ENCODE assay signal across 12 cellular contexts in genomic region chr1:181936269-181936668, GRCh38.
DNase-seq lines count a peak whose midpoint lies in the region; ATAC-seq, FAIRE-seq and TF ChIP-seq lines count a peak whose summit lies in the region.
"Had no signal": no experiment of that assay in that cellular context is flagged by ENCODE, and none has a peak within 500 bp of the region (broad histone marks: within the 10 kb centered on the region; RNA-seq: fewer than 3 reads in every experiment).

No MANE protein-coding gene starts in this region.

- H4K8ac ChIP-seq in H9 (replicated peaks; ENCODE audit: insufficient read length, low read depth, low read length) = no peak overlapping the region

- no peak overlapping the region; the same call in 1 of the 2 replicates for H3K14ac ChIP-seq in H9 (ENCODE audit: insufficient read depth, low read length)

- H3K23me2 ChIP-seq in H9 (ENCODE audit: insufficient read length, low read depth, low read length, poor library complexity, severe bottlenecking) = no peaks in the 10 kb centered on the region

- no peak overlapping the region for H2AK5ac ChIP-seq in H9 (ENCODE audit: insufficient read length, low read length)

- TF ChIP-seq CTCF in right atrium auricular region (IDR thresholded peaks at IDR 0.05) (no peak), H9 (conservative IDR thresholded peaks at IDR 0.05) (no peak)

- peak overlapping the region in 1 of 3 experiments; percentile 59; a peak in 1 of 7 replicates for H3K27ac Mint-ChIP-seq in H9
- H3K27ac Mint-ChIP-seq: naive B cell, type B pancreatic cell had no signal

- no peak overlapping the region for H4K91ac ChIP-seq in H9 (ENCODE audit: insufficient read length, low read depth, low read length)

- no peak overlapping the region for H4K5ac ChIP-seq in H9 (ENCODE audit: insufficient read length, low read depth, low read length)

- in situ Hi-C loops in HAP-1 (cut with MboI; ENCODE audit: low sequenced_read_pairs) = loop anchor here (25.0 kb wide), 1 partner anchor 449 kb away; the partner anchor contains the start of gene CACNA1E

- H2AFZ ChIP-seq in H9 (ENCODE audit: low read length) = no peak overlapping the region

- no peak overlapping the region for H3K4ac ChIP-seq in H9 (ENCODE audit: low read depth, low read length)

- no peaks in the 10 kb centered on the region for H3K79me1 ChIP-seq in H9 (ENCODE audit: insufficient read depth, low read depth, low read length, poor library complexity, severe bottlenecking)

- H3K4me2 ChIP-seq in H9 (ENCODE audit: insufficient read depth, insufficient read length, low read length) = no peak overlapping the region

- H2BK12ac ChIP-seq in H9 (ENCODE audit: insufficient read length, low read depth, low read length) = no peak overlapping the region

- no peaks in the 10 kb centered on the region; a peak in 1 of 5 replicates for H3K9me3 Mint-ChIP-seq in H9
- H3K9me3 Mint-ChIP-seq: naive B cell, type B pancreatic cell had no signal

- no peak overlapping the region for H3K27ac ChIP-seq in right atrium auricular region
- no peak overlapping the region for H3K27ac ChIP-seq in H9 (ENCODE audit: insufficient read length, low read depth, low read length)

- no peaks in the 10 kb centered on the region for H3K36me3 Mint-ChIP-seq in H9 (ENCODE audit: insufficient read depth in 1 of 3, low read depth in 3 of 3)
- H3K36me3 Mint-ChIP-seq: naive B cell, type B pancreatic cell had no signal

- no peak overlapping the region for H3K4me3 ChIP-seq in right atrium auricular region
- no peak overlapping the region for H3K4me3 ChIP-seq in HAP-1

- H3K4me1 ChIP-seq in right atrium auricular region (no peaks in the 10 kb centered on the region), HAP-1 (no peaks in the 10 kb centered on the region), H9 (ENCODE audit: insufficient read depth, low read length) (no peaks in the 10 kb centered on the region)

- no peaks in the 10 kb centered on the region; the same call in 1 of the 2 replicates for H3K27me3 Mint-ChIP-seq in H9 (ENCODE audit: low read depth)
- H3K27me3 Mint-ChIP-seq: naive B cell had no signal

- H2BK120ac ChIP-seq in H9 (ENCODE audit: low read depth, low read length, poor library complexity, severe bottlenecking) = no peak overlapping the region

- peak; percentile 40 for ATAC-seq in GM18498 (IDR thresholded peaks at IDR 0.05; ENCODE audit: unreplicated experiment)
- peak; percentile 42 for ATAC-seq in HG02798 (IDR thresholded peaks at IDR 0.05; ENCODE audit: poor library complexity, unreplicated experiment)
- peak; percentile 29 for ATAC-seq in HG03565 (IDR thresholded peaks at IDR 0.05; ENCODE audit: unreplicated experiment)

- H3K18ac ChIP-seq in H9 (ENCODE audit: insufficient read length, low read depth, low read length) = no peak overlapping the region

- FAIRE-seq in GM19239 (lab: Jason Lieb, UNC) = no peak
- FAIRE-seq: endometrium had no signal

- H3K23ac ChIP-seq in H9 (ENCODE audit: insufficient read length, low read depth, low read length) = no peak overlapping the region

- H3K79me2 ChIP-seq in H9 (ENCODE audit: insufficient read depth, low read length) = no peaks in the 10 kb centered on the region

- H2BK5ac ChIP-seq in H9 (ENCODE audit: insufficient read length, low read length) = no peak overlapping the region

- H3K27me3 ChIP-seq in right atrium auricular region (no peaks in the 10 kb centered on the region), HAP-1 (ENCODE audit: low read depth) (no peaks in the 10 kb centered on the region), H9 (ENCODE audit: insufficient read depth, low read length) (no peaks in the 10 kb centered on the region)

- no peaks in the 10 kb centered on the region for H3K36me3 ChIP-seq in right atrium auricular region
- H3K36me3 ChIP-seq in HAP-1 (replicated peaks) = no peaks in the 10 kb centered on the region

- H3K4me3 Mint-ChIP-seq in H9 = no peak overlapping the region
- H3K4me3 Mint-ChIP-seq: naive B cell, type B pancreatic cell had no signal

- H3K56ac ChIP-seq in H9 (ENCODE audit: insufficient read length, low read depth, low read length) = no peak overlapping the region

- DNase-seq in GM19239 (ENCODE audit: insufficient read length, low spot score) (peak; percentile 4), right atrium auricular region (ENCODE audit: low spot score) (no peak), cerebellum (ENCODE audit: low spot score) (no peak), HAP-1 (ENCODE audit: low spot score in 2 of 2) (no peak), H9 (no peak)
- DNase-seq: naive B cell, T1000 had no signal

- H3T11ph ChIP-seq in H9 (ENCODE audit: low read length) = no peak overlapping the region

- no peaks in the 10 kb centered on the region for H3K9me3 ChIP-seq in right atrium auricular region
- no peaks in the 10 kb centered on the region for H3K9me3 ChIP-seq in HAP-1
- H3K9me3 ChIP-seq in H9 (ENCODE audit: control insufficient read depth, low read depth, low read length) = no peaks in the 10 kb centered on the region

- H3K4me1 Mint-ChIP-seq in H9 = no peaks in the 10 kb centered on the region
- H3K4me1 Mint-ChIP-seq: naive B cell had no signal

- no peaks in the 10 kb centered on the region for H4K20me1 ChIP-seq in H9 (ENCODE audit: control insufficient read depth, insufficient read depth, insufficient read length)

- no peak overlapping the region for H2BK20ac ChIP-seq in H9 (ENCODE audit: low read depth, low read length, poor library complexity, severe bottlenecking)

- no peak overlapping the region for H2BK15ac ChIP-seq in H9 (ENCODE audit: low read depth, low read length)

- WGBS in H9 (ENCODE audit: extremely low coverage, insufficient read length, low lambda C conversion rate) = no CpG with 5 or more reads among the region's 2 CpGs

- no peak overlapping the region for H3K9ac ChIP-seq in H9 (ENCODE audit: extremely low read depth, insufficient read length, low read length)
